In genomic region chr15:99143230-99143629, GRCh38 we compare ENCODE assay signal across 13 cellular contexts. TPM values are rescaled to one million over a fixed set of nuclear protein-coding genes. Genes with fewer than 3 reads are reported as not detected.
A peak's percentile ranks its signal among the peaks of the same experiment; 100 is the strongest.
DNase-seq lines count a peak whose midpoint lies in the region; ATAC-seq, FAIRE-seq and TF ChIP-seq lines count a peak whose summit lies in the region.
"Had no signal": no experiment of that assay in that cellular context is flagged by ENCODE, and none has a peak within 500 bp of the region (broad histone marks: within the 10 kb centered on the region; RNA-seq: fewer than 3 reads in every experiment).

No MANE protein-coding gene starts in this region.

- in situ Hi-C loops in HepG2 (cut with HindIII; ENCODE audit: extremely low pct_ligation_motif_present, low pct_unique_long_range_greater_than_20kb) = no loop called here

- H3K27me3 ChIP-seq in HepG2 (ENCODE audit: control insufficient read depth in 1 of 2, insufficient read depth in 2 of 2, low read length in 2 of 2) = no peaks in the 10 kb centered on the region
- no peaks in the 10 kb centered on the region for H3K27me3 ChIP-seq in skeletal muscle tissue (ENCODE audit: control insufficient read depth in 3 of 3, insufficient read depth in 3 of 3, low read length in 3 of 3)

- no peak overlapping the region for H3K4me3 Mint-ChIP-seq in activated T-helper 17 cell treated with anti-CD3 and anti-CD28 coated beads, Interleukin-2, amount 50 U/mL, for 72 hours
- H3K4me3 Mint-ChIP-seq in stimulated activated effector memory CD8-positive, alpha-beta T cell treated with anti-CD3 and anti-CD28 coated beads, Interleukin-12 subunit alpha, Interleukin-12 subunit beta, amount 100 ng/mL, for 72 hours = no peak overlapping the region
- H3K4me3 Mint-ChIP-seq: activated CD8-positive, alpha-beta T cell treated with anti-CD3 and anti-CD28 coated beads, Interleukin-2, amount 10 ng/mL, durations not matched to agents 7 days and 5 days; immature natural killer cell; mesothelial cell of epicardium had no signal

- POLR2A ChIA-PET in HepG2 (lab: Yijun Ruan, JAX) = interaction anchor here (1.5 kb wide), 1 partner anchor 8 kb away, joined by 6 read pairs; no protein-coding TSS in a partner anchor

- H3K9me3 ChIP-seq in HepG2 (ENCODE audit: low read length) = no peaks in the 10 kb centered on the region
- no peaks in the 10 kb centered on the region for H3K9me3 ChIP-seq in skeletal muscle tissue (ENCODE audit: control insufficient read depth in 3 of 3, low read length in 3 of 3)

- no peak for TF ChIP-seq EP300 in HepG2 (IDR thresholded peaks at IDR 0.05; ENCODE audit: low read depth in 2 of 2, low read length in 2 of 2)
- TF ChIP-seq EP300 in HepG2 (CRISPR knock-in tag; IDR thresholded peaks at IDR 0.05; ENCODE audit: borderline replicate concordance) = no peak

- no TSS peak for BruUV-seq in HepG2 (replicated peaks; lab: Mats Ljungman, UMichigan)

- H3K79me2 ChIP-seq in HepG2 (ENCODE audit: insufficient read depth, low read length) = no peaks in the 10 kb centered on the region

- no peak for TF ChIP-seq CTCF in HepG2 (CRISPR knock-in tag; IDR thresholded peaks at IDR 0.05)

- no peak overlapping the region for H3K4me2 ChIP-seq in HepG2 (ENCODE audit: low read depth, low read length)

- TF ChIP-seq RAD21 in HepG2 (CRISPR knock-in tag; IDR thresholded peaks at IDR 0.05) = no peak

- H3K27ac ChIP-seq in HepG2 (ENCODE audit: extremely low read length, insufficient read depth, low read length) = no peak overlapping the region
- H3K27ac ChIP-seq in skeletal muscle tissue (ENCODE audit: low read depth, low read length) = peak overlapping the region; percentile 38
- H3K27ac ChIP-seq: HL-60 had no signal

- ATAC-seq in HepG2 (peak; percentile 31; the same call in 1 of the 3 replicates), HG02571 (IDR thresholded peaks at IDR 0.05; ENCODE audit: unreplicated experiment) (no peak)
- ATAC-seq in activated T-helper 17 cell treated with anti-CD3 and anti-CD28 coated beads, Interleukin-2, amount 50 U/mL, for 72 hours (replicated peaks) = no peak
- no peak for ATAC-seq in stimulated activated effector memory CD8-positive, alpha-beta T cell treated with anti-CD3 and anti-CD28 coated beads, Interleukin-12 subunit alpha, Interleukin-12 subunit beta, amount 100 ng/mL, for 72 hours
- ATAC-seq: activated CD8-positive, alpha-beta T cell treated with anti-CD3 and anti-CD28 coated beads, Interleukin-2, amount 10 ng/mL, durations not matched to agents 7 days and 5 days had no signal

- H3K27me3 Mint-ChIP-seq in activated T-helper 17 cell treated with anti-CD3 and anti-CD28 coated beads, Interleukin-2, amount 50 U/mL, for 72 hours = no peaks in the 10 kb centered on the region

- H3K36me3 ChIP-seq in HepG2 (replicated peaks in 1 of 2; ENCODE audit: control insufficient read depth in 1 of 2, insufficient read depth in 2 of 2, low read length in 2 of 2) = peaks cover 0 to 2% of the 10 kb centered on the region in 2 experiments; a peak in 1 of 5 replicates
- H3K36me3 ChIP-seq in skeletal muscle tissue (ENCODE audit: control insufficient read depth in 3 of 3, insufficient read depth in 3 of 3, low read length in 3 of 3) = peaks cover 0 to 5% (median 0%) of the 10 kb centered on the region in 3 donors

- 82% methylated on average over 3 of the region's 3 CpGs for WGBS in HepG2 (ENCODE audit: low lambda C conversion rate)

- no peak overlapping the region for H3K9ac ChIP-seq in HepG2 (ENCODE audit: insufficient read depth, low read depth, low read length)
- peak overlapping the region in 1 of 3 donors; percentile 34 for H3K9ac ChIP-seq in skeletal muscle tissue (ENCODE audit: low read depth in 1 of 3, low read length in 3 of 3)

- no peaks in the 10 kb centered on the region for H4K20me1 ChIP-seq in HepG2 (ENCODE audit: insufficient read depth, low read length)

- no peak for TF ChIP-seq POLR2A in HepG2 (IDR thresholded peaks at IDR 0.05; ENCODE audit: insufficient read depth in 1 of 2, low read depth in 2 of 2, low read length in 2 of 2)

- no peak overlapping the region for H3K27ac Mint-ChIP-seq in activated T-helper 17 cell treated with anti-CD3 and anti-CD28 coated beads, Interleukin-2, amount 50 U/mL, for 72 hours
- no peak overlapping the region for H3K27ac Mint-ChIP-seq in stimulated activated effector memory CD8-positive, alpha-beta T cell treated with anti-CD3 and anti-CD28 coated beads, Interleukin-12 subunit alpha, Interleukin-12 subunit beta, amount 100 ng/mL, for 72 hours
- H3K27ac Mint-ChIP-seq: activated CD8-positive, alpha-beta T cell treated with anti-CD3 and anti-CD28 coated beads, Interleukin-2, amount 10 ng/mL, durations not matched to agents 7 days and 5 days; immature natural killer cell; mesothelial cell of epicardium had no signal

- H3K36me3 Mint-ChIP-seq in activated T-helper 17 cell treated with anti-CD3 and anti-CD28 coated beads, Interleukin-2, amount 50 U/mL, for 72 hours (ENCODE audit: low read depth) = no peaks in the 10 kb centered on the region
- H3K36me3 Mint-ChIP-seq in stimulated activated effector memory CD8-positive, alpha-beta T cell treated with anti-CD3 and anti-CD28 coated beads, Interleukin-12 subunit alpha, Interleukin-12 subunit beta, amount 100 ng/mL, for 72 hours = no peaks in the 10 kb centered on the region
- H3K36me3 Mint-ChIP-seq: immature natural killer cell had no signal

- FAIRE-seq in HepG2 (lab: Jason Lieb, UNC) = no peak

- H3K4me3 ChIP-seq in HepG2 (replicated peaks in 1 of 3; ENCODE audit: insufficient read depth in 1 of 3, low read depth in 2 of 3, low read length in 3 of 3) (no peak overlapping the region), skeletal muscle tissue (ENCODE audit: low read length in 3 of 3) (no peak overlapping the region)

- no peaks in the 10 kb centered on the region for H3K9me3 Mint-ChIP-seq in activated T-helper 17 cell treated with anti-CD3 and anti-CD28 coated beads, Interleukin-2, amount 50 U/mL, for 72 hours
- no peaks in the 10 kb centered on the region for H3K9me3 Mint-ChIP-seq in stimulated activated effector memory CD8-positive, alpha-beta T cell treated with anti-CD3 and anti-CD28 coated beads, Interleukin-12 subunit alpha, Interleukin-12 subunit beta, amount 100 ng/mL, for 72 hours
- H3K9me3 Mint-ChIP-seq: immature natural killer cell, mesothelial cell of epicardium had no signal

- H3K4me1 ChIP-seq in HepG2 (ENCODE audit: insufficient read depth, low read length) (peaks cover 12% of the 10 kb centered on the region), skeletal muscle tissue (ENCODE audit: control insufficient read depth in 3 of 3, insufficient read depth in 3 of 3, low read length in 3 of 3) (peaks cover 31 to 55% (median 38%) of the 10 kb centered on the region in 3 donors)

- CTCF ChIA-PET in HepG2 (lab: Yijun Ruan, JAX; ENCODE audit: low intra/inter-chr PET ratio, low total read pairs) = no interaction called here

- no peaks in the 10 kb centered on the region for H3K4me1 Mint-ChIP-seq in activated T-helper 17 cell treated with anti-CD3 and anti-CD28 coated beads, Interleukin-2, amount 50 U/mL, for 72 hours
- H3K4me1 Mint-ChIP-seq in stimulated activated effector memory CD8-positive, alpha-beta T cell treated with anti-CD3 and anti-CD28 coated beads, Interleukin-12 subunit alpha, Interleukin-12 subunit beta, amount 100 ng/mL, for 72 hours = no peaks in the 10 kb centered on the region
- H3K4me1 Mint-ChIP-seq: immature natural killer cell, mesothelial cell of epicardium had no signal

- H2AFZ ChIP-seq in HepG2 (ENCODE audit: low read length) = no peak overlapping the region

- DNase-seq in NCI-H1417 (lab: John Stamatoyannopoulos, UW) (peak in 2 of 3 experiments; percentile 48 to 78), NCI-H774 (lab: John Stamatoyannopoulos, UW) (peak; percentile 18), HepG2 (ENCODE audit: low spot score) (no peak)
- DNase-seq in stimulated activated effector memory CD8-positive, alpha-beta T cell treated with anti-CD3 and anti-CD28 coated beads, Interleukin-12 subunit alpha, Interleukin-12 subunit beta, amount 100 ng/mL, for 72 hours (ENCODE audit: low spot score in 2 of 2) = no peak
- DNase-seq: activated CD8-positive, alpha-beta T cell treated with anti-CD3 and anti-CD28 coated beads, Interleukin-2, amount 10 ng/mL, durations not matched to agents 7 days and 5 days; immature natural killer cell; NCI-H1436 treated with DMSO at 0.1 percent for 48 hours; NCI-H524 treated with DMSO at 0.1 percent for 48 hours had no signal

- intact Hi-C loops in HepG2 (cut with micrococcal nuclease; ENCODE audit: unreplicated experiment) = no loop called here

TF ChIP-seq in HepG2, 621 proteins besides CTCF, POLR2A, EP300 and RAD21 (continues in another document):
- no peak for TF ChIP-seq NR2F1 (CRISPR knock-in tag; IDR thresholded peaks at IDR 0.05)

RNA-seq across cellular contexts. Expression of gene SYNM, which starts 38.4 kb away (rescaled TPM):
- 3.7 and 6.0 TPM in 2 replicates for total RNA-seq in HepG2 (2016; rRNA removed; fragmentation: Illumina TruSeq; extraction: Trizol)
- total RNA-seq in HepG2 (2016; cell fraction: cytosol; rRNA removed; fragmentation: Illumina TruSeq; extraction: Trizol; ENCODE audit: low read depth) = 0.20 and 0.44 TPM in 2 replicates
- 3.8 and 5.5 TPM in 2 replicates for total RNA-seq in HepG2 (2016; cell fraction: insoluble cytoplasmic fraction; rRNA removed; fragmentation: Illumina TruSeq; extraction: Trizol)
- total RNA-seq in HepG2 (2016; cell fraction: membrane; rRNA removed; fragmentation: Illumina TruSeq; extraction: Trizol) = 1.6 and 1.7 TPM in 2 replicates
- 4.7 and 4.8 TPM in 2 replicates for total RNA-seq in HepG2 (2016; cell fraction: nucleus; rRNA removed; fragmentation: Illumina TruSeq; extraction: Trizol)
- polyA plus RNA-seq in HepG2 (2011; rRNA removed) = 1.1 and 1.2 TPM in 2 replicates
- polyA plus RNA-seq in HepG2 (2011; cell fraction: cytosol; rRNA removed) = 0.74 and 0.99 TPM in 2 replicates
- 2.4 and 2.9 TPM in 2 replicates for polyA plus RNA-seq in HepG2 (2011; cell fraction: nucleus; rRNA removed)
- 1.6 and 2.4 TPM in 2 replicates for polyA plus RNA-seq in HepG2 (2012)
- polyA plus RNA-seq in HepG2 (2016; cell fraction: cytosol; fragmentation: Illumina TruSeq; extraction: Trizol; ENCODE audit: low read depth) = 0.16 and 0.17 TPM in 2 replicates
- 4.5 and 4.9 TPM in 2 replicates for polyA plus RNA-seq in HepG2 (2016; cell fraction: insoluble cytoplasmic fraction; fragmentation: Illumina TruSeq; extraction: Trizol; ENCODE audit: low read depth)
- 0.78 and 0.93 TPM in 2 replicates for polyA plus RNA-seq in HepG2 (2016; cell fraction: membrane; fragmentation: Illumina TruSeq; extraction: Trizol; ENCODE audit: low read depth)
- 6.9 TPM in 2 replicates for polyA plus RNA-seq in HepG2 (2016; cell fraction: nucleus; fragmentation: Illumina TruSeq; extraction: Trizol; ENCODE audit: insufficient read depth, low read depth)
- polyA minus RNA-seq in HepG2 (2011; rRNA and poly(A)+ RNA removed; ENCODE audit: low replicate concordance) = 2.1 and 23.9 TPM in 2 replicates
- 2.3 TPM in 2 replicates for polyA minus RNA-seq in HepG2 (2011; cell fraction: cytosol; rRNA and poly(A)+ RNA removed)
- 3.3 and 3.5 TPM in 2 replicates for polyA minus RNA-seq in HepG2 (2011; cell fraction: nucleus; rRNA and poly(A)+ RNA removed)
- 53.2 TPM for total RNA-seq in skeletal muscle tissue
- total RNA-seq in activated T-helper 17 cell treated with anti-CD3 and anti-CD28 coated beads, Interleukin-2, amount 50 U/mL, for 72 hours = under 1 TPM; 0.43 to 0.58 TPM
- polyA plus RNA-seq: immature natural killer cell had no signal

Comparison
In these comparisons a context has a peak if more than half of its experiments do, and no peak if none do; other contexts are left out.
1. DNase-seq: peak in NCI-H1417 (2 of 3) and NCI-H774 (single experiment); none in HepG2 (single experiment) and stimulated activated effector memory CD8-positive, alpha-beta T cell treated with anti-CD3 and anti-CD28 coated beads, Interleukin-12 subunit alpha, Interleukin-12 subunit beta, amount 100 ng/mL, for 72 hours (0 of 2).